Comparison of ENCODE assay signal across 1 cellular context in genomic region chr3:153161138-153161713, GRCh38.
TF ChIP-seq lines count a peak whose summit lies in the region.

No MANE protein-coding gene starts in this region.

TF ChIP-seq in GM12878, 131 proteins besides CTCF, POLR2A, EP300 and RAD21 (continued from another document and continues in another):
- TF ChIP-seq ZBTB33 (IDR thresholded peaks at IDR 0.05) = no peak
- TF ChIP-seq POLR2AphosphoS2 (IDR thresholded peaks at IDR 0.05; ENCODE audit: low read depth, low read length) = no peak
- no peak for TF ChIP-seq BCL11A (IDR thresholded peaks at IDR 0.05; ENCODE audit: low read depth, low read length)
- TF ChIP-seq HDAC2 (IDR thresholded peaks at IDR 0.05) = no peak
- TF ChIP-seq STAT1 (conservative IDR thresholded peaks at IDR 0.05) = no peak; the same call in 1 of the 2 replicates
- peak; percentile 47 for TF ChIP-seq NFYA (IDR thresholded peaks at IDR 0.05; ENCODE audit: borderline replicate concordance, low read depth, low read length)
- TF ChIP-seq ZBTB40 (IDR thresholded peaks at IDR 0.05; ENCODE audit: borderline replicate concordance) = 0 out of 2 replicates have a peak, but pooled peaks have one; percentile 35
- TF ChIP-seq MEF2A (IDR thresholded peaks at IDR 0.05; ENCODE audit: insufficient read depth, low read depth, low read length) = peak; percentile 68; the same call in 1 of the 2 replicates
- 0 out of 3 replicates have a peak, but pooled peaks of 1 of the 2 experiments have one; percentile 26 for TF ChIP-seq EGR1 (IDR thresholded peaks at IDR 0.05; ENCODE audit: borderline replicate concordance in 1 of 2, low read depth in 2 of 2, low read length in 2 of 2)
- TF ChIP-seq KLF5 (IDR thresholded peaks at IDR 0.05; ENCODE audit: partially characterized antibody) = no peak
- TF ChIP-seq CBX5 (IDR thresholded peaks at IDR 0.05; ENCODE audit: low read depth) = no peak
- no peak for TF ChIP-seq NR2C1 (IDR thresholded peaks at IDR 0.05)
- no peak for TF ChIP-seq MTA3 (IDR thresholded peaks at IDR 0.05; ENCODE audit: borderline replicate concordance, low read length)
- TF ChIP-seq SRF (IDR thresholded peaks at IDR 0.05; ENCODE audit: low read depth in 2 of 2, low read length in 2 of 2) = no peak
- TF ChIP-seq RBBP5 (conservative IDR thresholded peaks at IDR 0.05) = no peak
- TF ChIP-seq YBX1 (IDR thresholded peaks at IDR 0.05) = no peak
- no peak for TF ChIP-seq CREM (IDR thresholded peaks at IDR 0.05; ENCODE audit: low read depth)
- TF ChIP-seq PAX5 (IDR thresholded peaks at IDR 0.05; ENCODE audit: borderline replicate concordance, low read depth, low read length) = no peak
- no peak for TF ChIP-seq E4F1 (IDR thresholded peaks at IDR 0.05; ENCODE audit: borderline replicate concordance, partially characterized antibody)
- TF ChIP-seq ETV6 (conservative IDR thresholded peaks at IDR 0.05 in 1 of 2, IDR thresholded peaks at IDR 0.05 in 1 of 2; ENCODE audit: borderline replicate concordance in 1 of 2, low read depth in 1 of 2) = 0 out of 4 replicates have a peak, but pooled peaks of 1 of the 2 experiments have one; percentile 21
- no peak for TF ChIP-seq BRCA1 (IDR thresholded peaks at IDR 0.05; ENCODE audit: low read depth, low read length)
- 0 out of 4 replicates have a peak, but pooled peaks of 1 of the 2 experiments have one; percentile 3 for TF ChIP-seq IKZF2 (IDR thresholded peaks at IDR 0.05)
- TF ChIP-seq TAF1 (IDR thresholded peaks at IDR 0.05; ENCODE audit: borderline replicate concordance, low read depth, low read length) = peak; percentile 7; the same call in 1 of the 2 replicates
- TF ChIP-seq NFIC (IDR thresholded peaks at IDR 0.05; ENCODE audit: low read depth, low read length) = no peak
- no peak for TF ChIP-seq GATAD2B (conservative IDR thresholded peaks at IDR 0.05; ENCODE audit: low read depth)
- TF ChIP-seq ZBED1 (IDR thresholded peaks at IDR 0.05; ENCODE audit: borderline replicate concordance) = no peak
- no peak for TF ChIP-seq SUPT20H (IDR thresholded peaks at IDR 0.05; ENCODE audit: borderline replicate concordance, control insufficient read depth, low read depth, low read length)
- no peak for TF ChIP-seq JUNB (IDR thresholded peaks at IDR 0.05)
- TF ChIP-seq ZNF687 (IDR thresholded peaks at IDR 0.05) = no peak
- peak; percentile 85 for TF ChIP-seq RUNX3 (IDR thresholded peaks at IDR 0.05; ENCODE audit: low read length)
- no peak for TF ChIP-seq RAD51 (IDR thresholded peaks at IDR 0.05)
- peak; percentile 2; the same call in 1 of the 2 replicates for TF ChIP-seq ZNF384 (IDR thresholded peaks at IDR 0.05; ENCODE audit: borderline replicate concordance, low read depth, low read length)
- TF ChIP-seq TARDBP (IDR thresholded peaks at IDR 0.05; ENCODE audit: borderline replicate concordance) = 0 out of 2 replicates have a peak, but pooled peaks have one; percentile 5
- TF ChIP-seq USF1 (IDR thresholded peaks at IDR 0.05; ENCODE audit: borderline replicate concordance, extremely low read length, insufficient read depth, low read depth, low read length) = no peak
- no peak for TF ChIP-seq RELA (IDR thresholded peaks at IDR 0.05; ENCODE audit: borderline replicate concordance, partially characterized antibody)
- TF ChIP-seq ASH2L (IDR thresholded peaks at IDR 0.05; ENCODE audit: borderline replicate concordance, low read depth) = 0 out of 2 replicates have a peak, but pooled peaks have one; percentile 49
- TF ChIP-seq IKZF1 (conservative IDR thresholded peaks at IDR 0.05) = no peak
- TF ChIP-seq SMARCA5 (IDR thresholded peaks at IDR 0.05) = 0 out of 2 replicates have a peak, but pooled peaks have one; percentile 48
- no peak for TF ChIP-seq ATF2 (IDR thresholded peaks at IDR 0.05; ENCODE audit: low read length)
- no peak for TF ChIP-seq ESRRA (IDR thresholded peaks at IDR 0.05; ENCODE audit: low read length)
- no peak for TF ChIP-seq MLLT1 (IDR thresholded peaks at IDR 0.05)
- TF ChIP-seq SIX5 (IDR thresholded peaks at IDR 0.05; ENCODE audit: low read depth, low read length, severe bottlenecking) = peak; percentile 47
